18 cellular contexts compared by ENCODE assay signal in the genomic region with DNA sequence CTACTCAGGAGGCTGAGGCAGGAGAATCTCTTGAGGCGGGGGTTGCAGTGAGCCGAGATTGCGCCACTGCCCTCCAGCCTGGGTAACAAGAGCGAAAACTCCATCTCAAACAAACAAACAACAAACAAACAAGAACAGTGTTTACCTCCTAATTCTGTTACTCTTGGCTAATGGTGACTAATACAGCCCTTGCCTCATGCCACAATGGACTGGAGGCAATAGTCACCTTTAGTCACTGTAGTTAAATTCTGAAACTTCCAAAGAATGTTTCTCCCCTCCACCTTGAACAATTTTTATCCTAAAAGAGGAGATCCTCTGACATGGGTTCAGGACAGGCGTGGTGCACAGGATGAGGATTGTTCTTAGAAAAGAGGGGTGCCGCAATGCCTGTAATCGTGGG.
"Had no signal": no experiment of that assay in that cellular context is flagged by ENCODE, and none has a peak within 500 bp of the region (broad histone marks: within the 10 kb centered on the region; RNA-seq: fewer than 3 reads in every experiment).

No MANE protein-coding gene starts in this region.

- H3K4me1 Mint-ChIP-seq: activated naive CD8-positive, alpha-beta T cell treated with anti-CD3 and anti-CD28 coated beads, Interleukin-2, amount 10 ng/mL, durations not matched to agents 7 days and 5 days had no signal

- H3K9me3 Mint-ChIP-seq: activated CD4-positive, alpha-beta memory T cell treated with anti-CD3 and anti-CD28 coated beads for 36 hours; activated T-helper 2 cell treated with anti-CD3 and anti-CD28 coated beads, Interferon-gamma antibody, Interleukin-2, Interleukin-4, amounts not matched to agents 10 μg/mL and 5 μg/mL and 100 μg/mL, durations not matched to agents 14 hours and 24 hours and 36 hours; nephron progenitor cell; stimulated activated naive CD8-positive, alpha-beta T cell treated with anti-CD3 and anti-CD28 coated beads, Interleukin-15, Interleukin-2, amounts not matched to agents 100 ng/mL and 50 ng/mL, for 24 hours had no signal

- H3K9me3 ChIP-seq: tibial nerve, vagina had no signal

- ATAC-seq: left lobe of liver had no signal

- H3K4me1 ChIP-seq: tibial nerve, vagina had no signal

- H3K4me3 Mint-ChIP-seq: activated CD4-positive, alpha-beta memory T cell treated with anti-CD3 and anti-CD28 coated beads for 36 hours; activated naive CD8-positive, alpha-beta T cell treated with anti-CD3 and anti-CD28 coated beads, Interleukin-2, amount 10 ng/mL, durations not matched to agents 7 days and 5 days; nephron progenitor cell; stimulated activated naive CD8-positive, alpha-beta T cell treated with anti-CD3 and anti-CD28 coated beads, Interleukin-15, Interleukin-2, amounts not matched to agents 100 ng/mL and 50 ng/mL, for 24 hours had no signal

- H3K27ac ChIP-seq: epithelial cell of prostate, tibial nerve, vagina had no signal

- H3K27me3 ChIP-seq: tibial nerve, vagina had no signal

- H3K36me3 ChIP-seq: tibial nerve, vagina had no signal

- H3K27ac Mint-ChIP-seq: activated CD4-positive, alpha-beta memory T cell treated with anti-CD3 and anti-CD28 coated beads for 36 hours; activated naive CD8-positive, alpha-beta T cell treated with anti-CD3 and anti-CD28 coated beads, Interleukin-2, amount 10 ng/mL, durations not matched to agents 7 days and 5 days; activated T-helper 2 cell treated with anti-CD3 and anti-CD28 coated beads, Interferon-gamma antibody, Interleukin-2, Interleukin-4, amounts not matched to agents 10 μg/mL and 5 μg/mL and 100 μg/mL, durations not matched to agents 14 hours and 24 hours and 36 hours; nephron progenitor cell; stimulated activated naive CD8-positive, alpha-beta T cell treated with anti-CD3 and anti-CD28 coated beads, Interleukin-15, Interleukin-2, amounts not matched to agents 100 ng/mL and 50 ng/mL, for 24 hours had no signal

- H3K4me3 ChIP-seq: lung, tibial nerve, vagina had no signal

- H3K36me3 Mint-ChIP-seq: activated CD4-positive, alpha-beta memory T cell treated with anti-CD3 and anti-CD28 coated beads for 36 hours; activated naive CD8-positive, alpha-beta T cell treated with anti-CD3 and anti-CD28 coated beads, Interleukin-2, amount 10 ng/mL, durations not matched to agents 7 days and 5 days had no signal

- H3K27me3 Mint-ChIP-seq: activated CD4-positive, alpha-beta memory T cell treated with anti-CD3 and anti-CD28 coated beads for 36 hours; activated naive CD8-positive, alpha-beta T cell treated with anti-CD3 and anti-CD28 coated beads, Interleukin-2, amount 10 ng/mL, durations not matched to agents 7 days and 5 days; stimulated activated naive CD8-positive, alpha-beta T cell treated with anti-CD3 and anti-CD28 coated beads, Interleukin-15, Interleukin-2, amounts not matched to agents 100 ng/mL and 50 ng/mL, for 24 hours had no signal

- DNase-seq: activated CD4-positive, alpha-beta memory T cell treated with anti-CD3 and anti-CD28 coated beads for 36 hours; activated naive CD4-positive, alpha-beta T cell treated with Interleukin-2 at 50 U/mL for 16 hours; activated naive CD8-positive, alpha-beta T cell treated with anti-CD3 and anti-CD28 coated beads, Interleukin-2, amount 10 ng/mL, durations not matched to agents 7 days and 5 days; amygdala; caudate nucleus; foreskin melanocyte; hypothalamus; islet precursor cell; midbrain; nephron progenitor cell; nucleus accumbens had no signal
